ENCODE assay signal across 8 cellular contexts in genomic region chr16:67884684-67885083, GRCh38. TPM values are rescaled to one million over a fixed set of nuclear protein-coding genes. Genes with fewer than 3 reads are reported as not detected.
DNase-seq lines count a peak whose midpoint lies in the region; ATAC-seq and TF ChIP-seq lines count a peak whose summit lies in the region.

NRN1L (plus strand) TSS chr16:67884885; CDS start chr16:67884904, 19 bp downstream.

- DNase-seq in DND-41 (peak; percentile 23), NCI-H510A treated with DMSO at 0.1 percent for 48 hours (lab: John Stamatoyannopoulos, UW) (peak; percentile 70), epidermal melanocyte (ENCODE audit: insufficient read length, low spot score) (peak; percentile 78), lung microvascular endothelial cell (ENCODE audit: low read depth in 2 of 2) (peak; percentile 76 to 93), aorta (peak; percentile 91 to 96)
- DNase-seq in activated effector memory CD4-positive, alpha-beta T cell treated with anti-CD3 and anti-CD28 coated beads, Interleukin-2, amount 50 U/mL, for 16 hours, result no peak

- no peak within 1 kb of the TSS for H2AFZ ChIP-seq in DND-41 (ENCODE audit: low read depth, low read length)

- intact Hi-C loops in aorta (cut with DNase I), result loop anchor here (1.0 to 5.0 kb wide), 3 partner anchors 42 to 44 kb away; partner anchors contain the start of gene THAP11 (in 1 of the 2)

- H3K27me3 ChIP-seq in DND-41 (ENCODE audit: insufficient read depth, low read length, poor library complexity) (no peaks in the 10 kb centered on the region), aorta (ENCODE audit: control insufficient read depth in 1 of 2, insufficient read depth in 2 of 2, low read length in 1 of 2) (no peaks in the 10 kb centered on the region)

- TF ChIP-seq CTCF in DND-41 (IDR thresholded peaks at IDR 0.05; ENCODE audit: borderline replicate concordance, extremely low read depth, low read length, poor library complexity, severe bottlenecking), result no peak

- ATAC-seq in DND-41 (ENCODE audit: insufficient read depth, low read depth) (no peak), aorta (ENCODE audit: low FRiP score) (peak; percentile 92), HG03378 (IDR thresholded peaks at IDR 0.05; ENCODE audit: unreplicated experiment) (no peak), HG02623 (IDR thresholded peaks at IDR 0.05; ENCODE audit: unreplicated experiment) (no peak)

- H3K4me1 ChIP-seq in DND-41 (ENCODE audit: insufficient read depth, low read length) (no peaks in the 10 kb centered on the region), aorta (ENCODE audit: control insufficient read depth in 1 of 2, insufficient read depth in 2 of 2, low read length in 2 of 2) (no peaks in the 10 kb centered on the region)

- peaks cover 25% of the 10 kb centered on the region for H4K20me1 ChIP-seq in DND-41 (ENCODE audit: insufficient read depth, low read length)

- no peak within 1 kb of the TSS for H3K4me3 ChIP-seq in DND-41 (ENCODE audit: low read depth in 1 of 2, low read length in 2 of 2)
- no peak within 1 kb of the TSS for H3K4me3 ChIP-seq in aorta (ENCODE audit: low read length in 2 of 2)

- H3K27ac ChIP-seq in DND-41 (ENCODE audit: low read length) (no peak within 1 kb of the TSS), aorta (ENCODE audit: low read depth in 1 of 2, low read length in 2 of 2) (peak within 1 kb of the TSS in 1 of 2 donors; percentile 19)

- H3K36me3 ChIP-seq in DND-41 (ENCODE audit: insufficient read depth, low read length) (peaks cover 67% of the 10 kb centered on the region), aorta (ENCODE audit: control insufficient read depth in 1 of 2, insufficient read depth in 2 of 2, low read length in 1 of 2) (peaks cover 0 to 12% of the 10 kb centered on the region in 2 donors)

- no peak within 1 kb of the TSS for H3K9ac ChIP-seq in DND-41 (ENCODE audit: low read depth, low read length)

- no peaks in the 10 kb centered on the region for H3K79me2 ChIP-seq in DND-41 (ENCODE audit: insufficient read depth, low read length)

- H3K9me3 ChIP-seq in DND-41 (ENCODE audit: insufficient read depth, low read length, severe bottlenecking), result no peaks in the 10 kb centered on the region
- no peaks in the 10 kb centered on the region for H3K9me3 ChIP-seq in aorta (ENCODE audit: control insufficient read depth, low read length)

- WGBS in aorta, 2 donors, result 5 to 10% methylated on average over 21 to 22 of the region's 22 CpGs

- no peak within 1 kb of the TSS for H3K4me2 ChIP-seq in DND-41 (ENCODE audit: insufficient read depth, low read length)

RNA-seq across cellular contexts. Expression of gene NRN1L, which starts in this region (rescaled TPM):
- total RNA-seq in lung microvascular endothelial cell, result not detected in 2 replicates
- total RNA-seq in aorta, result 1 to 10 TPM in 1 of 2 donors, not detected in 1; 2.1 TPM
- polyA plus RNA-seq in aorta, result 1 to 10 TPM; 1.5 to 3.2 TPM

Comparison
In these comparisons a context has a peak if more than half of its experiments do, and no peak if none do; other contexts are left out.
1. Peak in DNase-seq in lung microvascular endothelial cell; RNA of the gene not detected or under 1 TPM.